ENCODE assay signal across 22 cellular contexts in the genomic region with DNA sequence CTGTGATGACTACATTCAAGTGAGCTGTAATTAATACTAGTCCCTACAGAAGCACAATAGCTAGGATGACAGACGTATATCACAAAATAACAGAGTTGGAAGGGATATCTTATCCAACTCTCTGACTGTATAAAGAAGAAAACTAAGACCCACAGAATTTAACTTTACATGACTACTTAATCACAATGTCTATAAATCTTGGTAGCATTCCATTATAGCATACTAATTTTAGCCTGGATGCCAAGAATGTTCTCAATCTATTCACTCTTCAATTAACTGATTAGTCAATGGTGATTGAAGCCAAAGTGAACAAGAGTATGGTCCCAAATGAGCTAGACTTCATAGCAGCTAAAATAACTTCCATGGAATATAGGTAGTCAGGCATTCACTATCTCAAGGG. TPM values are rescaled to one million over a fixed set of nuclear protein-coding genes. Genes with fewer than 3 reads are reported as not detected.
"Had no signal": no experiment of that assay in that cellular context is flagged by ENCODE, and none has a peak within 500 bp of the region (broad histone marks: within the 10 kb centered on the region; RNA-seq: fewer than 3 reads in every experiment).

No MANE protein-coding gene starts in this region.

- H3K4me2 ChIP-seq: KMS-11 had no signal

- H3K4me1 ChIP-seq: breast epithelium had no signal

- H3K36me3 ChIP-seq: breast epithelium, WERI-Rb-1 had no signal

- H3K9me3 ChIP-seq: breast epithelium had no signal

- DNase-seq: activated CD4-positive, alpha-beta T cell treated with anti-CD3 and anti-CD28 coated beads for 36 hours; activated CD4-positive, alpha-beta T cell treated with anti-CD3 and anti-CD28 coated beads, Interleukin-2, amount 50 U/mL, for 1 hour; activated CD8-positive, alpha-beta memory T cell treated with anti-CD3 and anti-CD28 coated beads, Interleukin-2, amount 50 U/mL, for 4 hours; activated CD8-positive, alpha-beta T cell treated with anti-CD3 and anti-CD28 coated beads for 36 hours; activated gamma-delta T cell treated with Interleukin-2 at 50 U/mL for 16 hours; activated naive CD4-positive, alpha-beta T cell treated with anti-CD3 and anti-CD28 coated beads, Interleukin-2, amount 10 ng/mL, durations not matched to agents 7 days and 5 days; activated naive CD8-positive, alpha-beta T cell treated with anti-CD3 and anti-CD28 coated beads for 36 hours; activated T-cell treated with anti-CD3 and anti-CD28 coated beads, Interleukin-2, amount 50 U/mL, for 72 hours; caudate nucleus; MV-4-11; NCI-H1092 treated with DMSO at 0.1 percent for 48 hours; NCI-H1417 treated with DMSO at 0.1 percent for 48 hours; NCI-H1694; NCI-H2029 treated with DMSO at 0.1 percent for 48 hours; NCI-H524; SIG-M5; T-helper 1 cell; WERI-Rb-1 had no signal

- H3K4me3 ChIP-seq: breast epithelium had no signal

- ATAC-seq: activated CD4-positive, alpha-beta T cell treated with anti-CD3 and anti-CD28 coated beads for 36 hours; activated CD8-positive, alpha-beta T cell treated with anti-CD3 and anti-CD28 coated beads for 36 hours; activated T-cell treated with anti-CD3 and anti-CD28 coated beads, Interleukin-2, amount 50 U/mL, for 72 hours had no signal

- H3K9ac ChIP-seq: KMS-11 had no signal

- H3K27ac ChIP-seq: breast epithelium, KMS-11, WERI-Rb-1 had no signal

RNA-seq across cellular contexts. Expression of gene RPS6KA6, which starts 31.2 kb away (rescaled TPM):
- total RNA-seq: MCF 10A; T-helper 2 cell treated with Interferon-gamma antibody and Interleukin-4, amounts not matched to agents 100 ng/mL and 5 ng/mL, for 36 hours had no signal
